Comparison of ENCODE assay signal across 17 cellular contexts in the genomic region with DNA sequence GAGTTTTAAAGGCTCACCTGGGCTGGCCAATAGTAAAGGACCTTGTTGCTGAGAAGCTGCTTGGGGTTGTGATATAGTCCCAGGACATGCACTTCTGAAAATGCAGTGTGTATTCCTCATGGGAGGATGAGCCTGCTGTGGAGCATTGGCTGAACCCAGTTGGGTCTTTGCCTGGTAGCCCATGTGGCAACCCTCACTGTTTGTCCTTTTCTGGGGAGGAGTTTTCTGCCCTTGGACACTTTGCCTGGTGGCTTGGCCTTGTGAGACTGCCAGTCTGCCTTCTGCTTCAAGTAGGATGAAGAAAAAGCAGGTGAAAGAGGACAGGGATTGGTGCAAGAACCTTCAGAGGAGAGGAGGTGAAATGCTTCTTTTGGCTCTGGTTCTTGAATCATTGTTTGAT. TPM values are rescaled to one million over a fixed set of nuclear protein-coding genes. Genes with fewer than 3 reads are reported as not detected.
A peak's percentile ranks its signal among the peaks of the same experiment; 100 is the strongest.
DNase-seq lines count a peak whose midpoint lies in the region; ATAC-seq and TF ChIP-seq lines count a peak whose summit lies in the region.
"Had no signal": no experiment of that assay in that cellular context is flagged by ENCODE, and none has a peak within 500 bp of the region (broad histone marks: within the 10 kb centered on the region; RNA-seq: fewer than 3 reads in every experiment).

No MANE protein-coding gene starts in this region.

- H3K4me3 ChIP-seq in RWPE2 (ENCODE audit: severe bottlenecking) (no peak overlapping the region), esophagus muscularis mucosa (no peak overlapping the region), smooth muscle cell (no peak overlapping the region)
- H3K4me3 ChIP-seq: adrenal gland, gastroesophageal sphincter had no signal

- peaks cover 55% of the 10 kb centered on the region for H3K36me3 Mint-ChIP-seq in activated CD8-positive, alpha-beta T cell treated with anti-CD3 and anti-CD28 coated beads, Interleukin-2, amount 10 ng/mL, durations not matched to agents 7 days and 5 days (ENCODE audit: low read depth)
- peaks cover 54% of the 10 kb centered on the region for H3K36me3 Mint-ChIP-seq in activated CD8-positive, alpha-beta T cell treated with anti-CD3 and anti-CD28 coated beads for 36 hours (ENCODE audit: low read depth)

- POLR2A ChIA-PET in activated CD8-positive, alpha-beta T cell treated with anti-CD3 and anti-CD28 coated beads, Interleukin-2, amount 10 ng/mL, durations not matched to agents 7 days and 5 days (lab: Charles Lee) = interaction anchor here (0.8 kb wide), 1 partner anchor 9 kb away, joined by 4 read pairs; no protein-coding TSS in a partner anchor
- POLR2A ChIA-PET in activated CD8-positive, alpha-beta T cell treated with anti-CD3 and anti-CD28 coated beads for 36 hours (lab: Charles Lee) = interaction anchor here (1.0 to 1.7 kb wide), 4 partner anchors 13 to 86 kb away, joined by 3 to 10 read pairs (median 4); a partner anchor contains a TSS

- no peaks in the 10 kb centered on the region for H3K9me3 Mint-ChIP-seq in activated CD8-positive, alpha-beta T cell treated with anti-CD3 and anti-CD28 coated beads, Interleukin-2, amount 10 ng/mL, durations not matched to agents 7 days and 5 days (ENCODE audit: insufficient read depth)
- no peaks in the 10 kb centered on the region for H3K9me3 Mint-ChIP-seq in activated CD8-positive, alpha-beta T cell treated with anti-CD3 and anti-CD28 coated beads for 36 hours

- peak; percentile 20 for DNase-seq in activated CD8-positive, alpha-beta T cell treated with anti-CD3 and anti-CD28 coated beads, Interleukin-2, amount 10 ng/mL, durations not matched to agents 7 days and 5 days
- no peak for DNase-seq in activated CD8-positive, alpha-beta T cell treated with anti-CD3 and anti-CD28 coated beads for 36 hours
- peak; percentile 13 for DNase-seq in RWPE2 (ENCODE audit: low spot score)
- peak; percentile 85 for DNase-seq in esophagus muscularis mucosa (ENCODE audit: extremely low spot score)
- no peak for DNase-seq in smooth muscle cell (lab: John Stamatoyannopoulos, UW; ENCODE audit: unreplicated experiment)
- no peak for DNase-seq in stimulated activated naive CD4-positive, alpha-beta T cell (lab: John Stamatoyannopoulos, UW)
- DNase-seq in NCI-H2029 treated with DMSO at 0.1 percent for 48 hours (lab: John Stamatoyannopoulos, UW) = no peak
- DNase-seq: ACHN; activated CD4-positive, alpha-beta T cell treated with anti-CD3 and anti-CD28 coated beads, Interleukin-2, amount 50 U/mL, for 4 hours; DMS79; NCI-H2081 treated with DMSO at 0.1 percent for 48 hours; spleen had no signal

- peaks cover 80% of the 10 kb centered on the region for H3K79me2 ChIP-seq in smooth muscle cell (ENCODE audit: low read depth)

- no peak for TF ChIP-seq CTCF in activated CD8-positive, alpha-beta T cell treated with anti-CD3 and anti-CD28 coated beads for 36 hours (IDR thresholded peaks at IDR 0.05)
- no peak for TF ChIP-seq CTCF in RWPE2 (IDR thresholded peaks at IDR 0.05; ENCODE audit: poor library complexity, severe bottlenecking)
- no peak for TF ChIP-seq CTCF in esophagus muscularis mucosa (IDR thresholded peaks at IDR 0.05)
- no peak for TF ChIP-seq CTCF in smooth muscle cell (IDR thresholded peaks at IDR 0.05; ENCODE audit: borderline replicate concordance, insufficient read depth, poor library complexity, severe bottlenecking)

- peaks cover 68% of the 10 kb centered on the region for H3K4me1 Mint-ChIP-seq in activated CD8-positive, alpha-beta T cell treated with anti-CD3 and anti-CD28 coated beads, Interleukin-2, amount 10 ng/mL, durations not matched to agents 7 days and 5 days (ENCODE audit: low read depth)
- peaks cover 63% of the 10 kb centered on the region for H3K4me1 Mint-ChIP-seq in activated CD8-positive, alpha-beta T cell treated with anti-CD3 and anti-CD28 coated beads for 36 hours (ENCODE audit: low read depth)

- no peak overlapping the region for H3K9ac ChIP-seq in smooth muscle cell (ENCODE audit: low read depth)

- no peak overlapping the region for H3K4me3 Mint-ChIP-seq in activated CD8-positive, alpha-beta T cell treated with anti-CD3 and anti-CD28 coated beads, Interleukin-2, amount 10 ng/mL, durations not matched to agents 7 days and 5 days
- H3K4me3 Mint-ChIP-seq in activated CD8-positive, alpha-beta T cell treated with anti-CD3 and anti-CD28 coated beads for 36 hours = no peak overlapping the region

- intact Hi-C loops in activated CD8-positive, alpha-beta T cell treated with anti-CD3 and anti-CD28 coated beads for 36 hours (cut with micrococcal nuclease) = no loop called here
- intact Hi-C loops in esophagus muscularis mucosa (cut with DNase I) = no loop called here

- H3K36me3 ChIP-seq in RWPE2 (ENCODE audit: low read depth) (peaks cover 32% of the 10 kb centered on the region), esophagus muscularis mucosa (no peaks in the 10 kb centered on the region), smooth muscle cell (ENCODE audit: low read depth) (no peaks in the 10 kb centered on the region)
- H3K36me3 ChIP-seq: adrenal gland, gastroesophageal sphincter, neutrophil, uterus had no signal

- no peak for TF ChIP-seq POLR2A in esophagus muscularis mucosa (IDR thresholded peaks at IDR 0.05; ENCODE audit: low read depth)

- H3F3A ChIP-seq in smooth muscle cell (ENCODE audit: low read depth) = peaks cover 4% of the 10 kb centered on the region

- TF ChIP-seq EP300 in esophagus muscularis mucosa (IDR thresholded peaks at IDR 0.05) = no peak

- H3K27ac ChIP-seq in RWPE2 (ENCODE audit: poor library complexity, severe bottlenecking) (no peak overlapping the region), esophagus muscularis mucosa (replicated peaks in 1 of 4) (no peak overlapping the region), smooth muscle cell (ENCODE audit: low read depth) (no peak overlapping the region)
- H3K27ac ChIP-seq: adrenal gland, neutrophil, uterus had no signal

- ATAC-seq in activated CD8-positive, alpha-beta T cell treated with anti-CD3 and anti-CD28 coated beads, Interleukin-2, amount 10 ng/mL, durations not matched to agents 7 days and 5 days = no peak
- no peak for ATAC-seq in activated CD8-positive, alpha-beta T cell treated with anti-CD3 and anti-CD28 coated beads for 36 hours
- ATAC-seq in RWPE2 (ENCODE audit: low read depth) = no peak
- ATAC-seq in GM19467 (IDR thresholded peaks at IDR 0.05; ENCODE audit: unreplicated experiment) = no peak
- ATAC-seq: gastroesophageal sphincter had no signal

- H3K27me3 ChIP-seq in RWPE2 (ENCODE audit: insufficient read depth, poor library complexity, severe bottlenecking) (no peaks in the 10 kb centered on the region), esophagus muscularis mucosa (no peaks in the 10 kb centered on the region), smooth muscle cell (ENCODE audit: low read depth) (no peaks in the 10 kb centered on the region)
- H3K27me3 ChIP-seq: adrenal gland, gastroesophageal sphincter, spleen, uterus had no signal

- no peaks in the 10 kb centered on the region for H3K9me3 ChIP-seq in RWPE2 (ENCODE audit: severe bottlenecking)
- H3K9me3 ChIP-seq in esophagus muscularis mucosa = no peaks in the 10 kb centered on the region
- no peaks in the 10 kb centered on the region for H3K9me3 ChIP-seq in smooth muscle cell (replicated peaks; ENCODE audit: low read depth)
- H3K9me3 ChIP-seq: adrenal gland, gastroesophageal sphincter, neutrophil, spleen, uterus had no signal

- H2AFZ ChIP-seq in smooth muscle cell (ENCODE audit: low read depth) = no peak overlapping the region

- CTCF ChIA-PET in activated CD8-positive, alpha-beta T cell treated with anti-CD3 and anti-CD28 coated beads, Interleukin-2, amount 10 ng/mL, durations not matched to agents 7 days and 5 days (lab: Charles Lee) = interaction anchor here (1.6 kb wide), 1 partner anchor 27 kb away, joined by 6 read pairs; no protein-coding TSS in a partner anchor
- CTCF ChIA-PET in activated CD8-positive, alpha-beta T cell treated with anti-CD3 and anti-CD28 coated beads for 36 hours (lab: Charles Lee) = interaction anchor here (2.6 kb wide), 1 partner anchor 28 kb away, joined by 6 read pairs; no protein-coding TSS in a partner anchor

- H3K4me1 ChIP-seq in RWPE2 (ENCODE audit: insufficient read depth, poor library complexity, severe bottlenecking) (peaks cover 11% of the 10 kb centered on the region), esophagus muscularis mucosa (peaks cover 72 to 76% (median 76%) of the 10 kb centered on the region in 4 donors), smooth muscle cell (ENCODE audit: low read depth) (peaks cover 28% of the 10 kb centered on the region)

- peak overlapping the region; percentile 94 for H3K4me2 ChIP-seq in smooth muscle cell

- H4K20me1 ChIP-seq in smooth muscle cell (ENCODE audit: low read depth) = peaks cover 80% of the 10 kb centered on the region

- no peaks in the 10 kb centered on the region for H3K27me3 Mint-ChIP-seq in activated CD8-positive, alpha-beta T cell treated with anti-CD3 and anti-CD28 coated beads, Interleukin-2, amount 10 ng/mL, durations not matched to agents 7 days and 5 days (ENCODE audit: low read depth)
- no peaks in the 10 kb centered on the region for H3K27me3 Mint-ChIP-seq in activated CD8-positive, alpha-beta T cell treated with anti-CD3 and anti-CD28 coated beads for 36 hours

- H3K27ac Mint-ChIP-seq in activated CD8-positive, alpha-beta T cell treated with anti-CD3 and anti-CD28 coated beads, Interleukin-2, amount 10 ng/mL, durations not matched to agents 7 days and 5 days = peak overlapping the region; percentile 25
- no peak overlapping the region for H3K27ac Mint-ChIP-seq in activated CD8-positive, alpha-beta T cell treated with anti-CD3 and anti-CD28 coated beads for 36 hours

RNA-seq across cellular contexts. Expression of a gene that starts 4.0 kb away (rescaled TPM):
- total RNA-seq in activated CD8-positive, alpha-beta T cell treated with anti-CD3 and anti-CD28 coated beads, Interleukin-2, amount 10 ng/mL, durations not matched to agents 7 days and 5 days = 10 to 100 TPM; 43.1 to 45.5 TPM
- total RNA-seq in activated CD8-positive, alpha-beta T cell treated with anti-CD3 and anti-CD28 coated beads for 36 hours = 10 to 100 TPM; 50.6 to 51.9 TPM
- total RNA-seq in esophagus muscularis mucosa (10 to 100 TPM; 17.0 to 21.9 (median 20.1) TPM), smooth muscle cell (16.2 and 16.9 TPM in 2 replicates)
- 10.0 and 10.4 TPM in 2 replicates for polyA plus RNA-seq in smooth muscle cell

Comparison
In these comparisons a context has a peak if more than half of its experiments do, and no peak if none do; other contexts are left out.
1. DNase-seq: peak in activated CD8-positive, alpha-beta T cell treated with anti-CD3 and anti-CD28 coated beads, Interleukin-2, amount 10 ng/mL, durations not matched to agents 7 days and 5 days (single experiment), RWPE2 (single experiment) and esophagus muscularis mucosa (single experiment); none in activated CD8-positive, alpha-beta T cell treated with anti-CD3 and anti-CD28 coated beads for 36 hours (single experiment), smooth muscle cell (single experiment), stimulated activated naive CD4-positive, alpha-beta T cell (0 of 6) and NCI-H2029 treated with DMSO at 0.1 percent for 48 hours (single experiment).